In genomic region chr16:9526791-9527190, GRCh38 we compare ENCODE assay signal across 2 cellular contexts.
TF ChIP-seq lines count a peak whose summit lies in the region.

No MANE protein-coding gene starts in this region.

TF ChIP-seq in GM23338, 12 proteins besides CTCF, POLR2A, EP300 and RAD21:
- TF ChIP-seq ZNF331 (CRISPR knock-in tag; IDR thresholded peaks at IDR 0.05; ENCODE audit: low read depth) = no peak
- no peak for TF ChIP-seq ETS1 (IDR thresholded peaks at IDR 0.05)
- no peak for TF ChIP-seq CREB1 (CRISPR knock-in tag; IDR thresholded peaks at IDR 0.05; ENCODE audit: low read depth)
- TF ChIP-seq NANOG (IDR thresholded peaks at IDR 0.05; ENCODE audit: borderline replicate concordance) = no peak
- no peak for TF ChIP-seq POLR2AphosphoS5 (IDR thresholded peaks at IDR 0.05; ENCODE audit: low read depth)
- no peak for TF ChIP-seq ZNF462 (CRISPR knock-in tag; IDR thresholded peaks at IDR 0.05)
- no peak for TF ChIP-seq ZNF114 (CRISPR knock-in tag; IDR thresholded peaks at IDR 0.05)
- TF ChIP-seq STAT1 (IDR thresholded peaks at IDR 0.05; ENCODE audit: unreplicated experiment) = no peak
- TF ChIP-seq JUNB (IDR thresholded peaks at IDR 0.05; ENCODE audit: unreplicated experiment) = no peak
- TF ChIP-seq REST (IDR thresholded peaks at IDR 0.05; ENCODE audit: unreplicated experiment) = no peak
- no peak for TF ChIP-seq EZH2phosphoT487 (IDR thresholded peaks at IDR 0.05; ENCODE audit: unreplicated experiment)
- TF ChIP-seq EZH2 (IDR thresholded peaks at IDR 0.05; ENCODE audit: low read depth, unreplicated experiment) = no peak

TF ChIP-seq in H1, 55 proteins besides CTCF, POLR2A, EP300 and RAD21 (continued from another document):
- TF ChIP-seq YY1 (IDR thresholded peaks at IDR 0.05; ENCODE audit: low read depth, low read length) = 0 out of 2 replicates have a peak, but pooled peaks have one; percentile 14
- TF ChIP-seq RBBP5 (IDR thresholded peaks at IDR 0.05; ENCODE audit: borderline replicate concordance, low read depth, low read length) = 0 out of 2 replicates have a peak, but pooled peaks have one; percentile 33
- TF ChIP-seq, protein P1, sequence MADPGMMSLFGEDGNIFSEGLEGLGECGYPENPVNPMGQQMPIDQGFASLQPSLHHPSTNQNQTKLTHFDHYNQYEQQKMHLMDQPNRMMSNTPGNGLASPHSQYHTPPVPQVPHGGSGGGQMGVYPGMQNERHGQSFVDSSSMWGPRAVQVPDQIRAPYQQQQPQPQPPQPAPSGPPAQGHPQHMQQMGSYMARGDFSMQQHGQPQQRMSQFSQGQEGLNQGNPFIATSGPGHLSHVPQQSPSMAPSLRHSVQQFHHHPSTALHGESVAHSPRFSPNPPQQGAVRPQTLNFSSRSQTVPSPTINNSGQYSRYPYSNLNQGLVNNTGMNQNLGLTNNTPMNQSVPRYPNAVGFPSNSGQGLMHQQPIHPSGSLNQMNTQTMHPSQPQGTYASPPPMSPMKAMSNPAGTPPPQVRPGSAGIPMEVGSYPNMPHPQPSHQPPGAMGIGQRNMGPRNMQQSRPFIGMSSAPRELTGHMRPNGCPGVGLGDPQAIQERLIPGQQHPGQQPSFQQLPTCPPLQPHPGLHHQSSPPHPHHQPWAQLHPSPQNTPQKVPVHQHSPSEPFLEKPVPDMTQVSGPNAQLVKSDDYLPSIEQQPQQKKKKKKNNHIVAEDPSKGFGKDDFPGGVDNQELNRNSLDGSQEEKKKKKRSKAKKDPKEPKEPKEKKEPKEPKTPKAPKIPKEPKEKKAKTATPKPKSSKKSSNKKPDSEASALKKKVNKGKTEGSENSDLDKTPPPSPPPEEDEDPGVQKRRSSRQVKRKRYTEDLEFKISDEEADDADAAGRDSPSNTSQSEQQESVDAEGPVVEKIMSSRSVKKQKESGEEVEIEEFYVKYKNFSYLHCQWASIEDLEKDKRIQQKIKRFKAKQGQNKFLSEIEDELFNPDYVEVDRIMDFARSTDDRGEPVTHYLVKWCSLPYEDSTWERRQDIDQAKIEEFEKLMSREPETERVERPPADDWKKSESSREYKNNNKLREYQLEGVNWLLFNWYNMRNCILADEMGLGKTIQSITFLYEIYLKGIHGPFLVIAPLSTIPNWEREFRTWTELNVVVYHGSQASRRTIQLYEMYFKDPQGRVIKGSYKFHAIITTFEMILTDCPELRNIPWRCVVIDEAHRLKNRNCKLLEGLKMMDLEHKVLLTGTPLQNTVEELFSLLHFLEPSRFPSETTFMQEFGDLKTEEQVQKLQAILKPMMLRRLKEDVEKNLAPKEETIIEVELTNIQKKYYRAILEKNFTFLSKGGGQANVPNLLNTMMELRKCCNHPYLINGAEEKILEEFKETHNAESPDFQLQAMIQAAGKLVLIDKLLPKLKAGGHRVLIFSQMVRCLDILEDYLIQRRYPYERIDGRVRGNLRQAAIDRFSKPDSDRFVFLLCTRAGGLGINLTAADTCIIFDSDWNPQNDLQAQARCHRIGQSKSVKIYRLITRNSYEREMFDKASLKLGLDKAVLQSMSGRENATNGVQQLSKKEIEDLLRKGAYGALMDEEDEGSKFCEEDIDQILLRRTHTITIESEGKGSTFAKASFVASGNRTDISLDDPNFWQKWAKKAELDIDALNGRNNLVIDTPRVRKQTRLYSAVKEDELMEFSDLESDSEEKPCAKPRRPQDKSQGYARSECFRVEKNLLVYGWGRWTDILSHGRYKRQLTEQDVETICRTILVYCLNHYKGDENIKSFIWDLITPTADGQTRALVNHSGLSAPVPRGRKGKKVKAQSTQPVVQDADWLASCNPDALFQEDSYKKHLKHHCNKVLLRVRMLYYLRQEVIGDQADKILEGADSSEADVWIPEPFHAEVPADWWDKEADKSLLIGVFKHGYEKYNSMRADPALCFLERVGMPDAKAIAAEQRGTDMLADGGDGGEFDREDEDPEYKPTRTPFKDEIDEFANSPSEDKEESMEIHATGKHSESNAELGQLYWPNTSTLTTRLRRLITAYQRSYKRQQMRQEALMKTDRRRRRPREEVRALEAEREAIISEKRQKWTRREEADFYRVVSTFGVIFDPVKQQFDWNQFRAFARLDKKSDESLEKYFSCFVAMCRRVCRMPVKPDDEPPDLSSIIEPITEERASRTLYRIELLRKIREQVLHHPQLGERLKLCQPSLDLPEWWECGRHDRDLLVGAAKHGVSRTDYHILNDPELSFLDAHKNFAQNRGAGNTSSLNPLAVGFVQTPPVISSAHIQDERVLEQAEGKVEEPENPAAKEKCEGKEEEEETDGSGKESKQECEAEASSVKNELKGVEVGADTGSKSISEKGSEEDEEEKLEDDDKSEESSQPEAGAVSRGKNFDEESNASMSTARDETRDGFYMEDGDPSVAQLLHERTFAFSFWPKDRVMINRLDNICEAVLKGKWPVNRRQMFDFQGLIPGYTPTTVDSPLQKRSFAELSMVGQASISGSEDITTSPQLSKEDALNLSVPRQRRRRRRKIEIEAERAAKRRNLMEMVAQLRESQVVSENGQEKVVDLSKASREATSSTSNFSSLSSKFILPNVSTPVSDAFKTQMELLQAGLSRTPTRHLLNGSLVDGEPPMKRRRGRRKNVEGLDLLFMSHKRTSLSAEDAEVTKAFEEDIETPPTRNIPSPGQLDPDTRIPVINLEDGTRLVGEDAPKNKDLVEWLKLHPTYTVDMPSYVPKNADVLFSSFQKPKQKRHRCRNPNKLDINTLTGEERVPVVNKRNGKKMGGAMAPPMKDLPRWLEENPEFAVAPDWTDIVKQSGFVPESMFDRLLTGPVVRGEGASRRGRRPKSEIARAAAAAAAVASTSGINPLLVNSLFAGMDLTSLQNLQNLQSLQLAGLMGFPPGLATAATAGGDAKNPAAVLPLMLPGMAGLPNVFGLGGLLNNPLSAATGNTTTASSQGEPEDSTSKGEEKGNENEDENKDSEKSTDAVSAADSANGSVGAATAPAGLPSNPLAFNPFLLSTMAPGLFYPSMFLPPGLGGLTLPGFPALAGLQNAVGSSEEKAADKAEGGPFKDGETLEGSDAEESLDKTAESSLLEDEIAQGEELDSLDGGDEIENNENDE (IDR thresholded peaks at IDR 0.05; ENCODE audit: insufficient replicate concordance, low read length) = no peak
- TF ChIP-seq TCF12 (IDR thresholded peaks at IDR 0.05; ENCODE audit: low read depth, low read length) = 0 out of 2 replicates have a peak, but pooled peaks have one; percentile 59
- no peak for TF ChIP-seq RXRA (IDR thresholded peaks at IDR 0.05; ENCODE audit: insufficient read depth, low read depth, low read length)
- TF ChIP-seq SP1 (IDR thresholded peaks at IDR 0.05; ENCODE audit: low read depth, low read length) = peak; percentile 30; the same call in 1 of the 2 replicates
- TF ChIP-seq MAFK (IDR thresholded peaks at IDR 0.05; ENCODE audit: low read depth, low read length) = no peak
- TF ChIP-seq TEAD4 (IDR thresholded peaks at IDR 0.05; ENCODE audit: low read depth, low read length) = peak; percentile 91
